In genomic region chr6:44537306-44538049, GRCh38 we compare ENCODE assay signal across 24 cellular contexts.
DNase-seq lines count a peak whose midpoint lies in the region; ATAC-seq lines count a peak whose summit lies in the region.
"Had no signal": no experiment of that assay in that cellular context is flagged by ENCODE, and none has a peak within 500 bp of the region (broad histone marks: within the 10 kb centered on the region; RNA-seq: fewer than 3 reads in every experiment).

No MANE protein-coding gene starts in this region.

- no peak overlapping the region for H3K4me3 Mint-ChIP-seq in memory B cell
- H3K4me3 Mint-ChIP-seq: immature natural killer cell, T-helper 17 cell had no signal

- H3K36me3 Mint-ChIP-seq in memory B cell = no peaks in the 10 kb centered on the region
- H3K36me3 Mint-ChIP-seq: immature natural killer cell had no signal

- H3K4me1 Mint-ChIP-seq in memory B cell = no peaks in the 10 kb centered on the region
- H3K4me1 Mint-ChIP-seq: immature natural killer cell had no signal

- H3K27me3 Mint-ChIP-seq in memory B cell = peaks cover 10% of the 10 kb centered on the region

- H3K9me3 Mint-ChIP-seq in memory B cell = peaks cover 4% of the 10 kb centered on the region
- H3K9me3 Mint-ChIP-seq: immature natural killer cell had no signal

- no peak for ATAC-seq in memory B cell (ENCODE audit: low read depth)
- ATAC-seq: activated CD4-positive, CD25-positive, alpha-beta regulatory T cell treated with anti-CD3 and anti-CD28 coated beads, Interleukin-2, amount 50 U/mL, for 24 hours; left colon; pancreas; Right ventricle myocardium inferior; SK-N-SH treated with all-trans-retinoic acid at 6 μM for 48 hours; T-helper 17 cell; upper lobe of right lung had no signal

- peak; percentile 32 for DNase-seq in activated CD8-positive, alpha-beta memory T cell treated with anti-CD3 and anti-CD28 coated beads for 24 hours
- no peak for DNase-seq in activated CD8-positive, alpha-beta memory T cell treated with anti-CD3 and anti-CD28 coated beads, Interleukin-2, amount 50 U/mL, for 4 hours
- DNase-seq in NCI-H187 (lab: John Stamatoyannopoulos, UW) = peak; percentile 24 to 36
- DNase-seq in NCI-H774 (lab: John Stamatoyannopoulos, UW) = peak; percentile 76
- DNase-seq in memory B cell (ENCODE audit: low spot score in 2 of 2) = no peak
- no peak for DNase-seq in OCI-M1 (lab: John Stamatoyannopoulos, UW)
- DNase-seq in dermis blood vessel endothelial cell = no peak
- no peak for DNase-seq in ureter (ENCODE audit: low spot score)
- DNase-seq: activated CD4-positive, alpha-beta T cell treated with anti-CD3 and anti-CD28 coated beads, Interleukin-2, amount 50 U/mL, for 48 hours; activated naive CD4-positive, alpha-beta T cell treated with anti-CD3 and anti-CD28 coated beads, Interleukin-2, amount 50 U/mL, for 16 hours; effector CD8-positive, alpha-beta T cell; HCEC 1CT; immature natural killer cell; left colon; mesenchymal stem cell; NCI-H1694; NCI-H446; pancreas; stimulated activated naive CD4-positive, alpha-beta T cell treated with Interleukin-2 at 50 U/mL for 16 hours; T-helper 17 cell; upper lobe of right lung had no signal

- peak overlapping the region; percentile 9 for H3K27ac Mint-ChIP-seq in memory B cell
- H3K27ac Mint-ChIP-seq: immature natural killer cell, T-helper 17 cell had no signal

Comparison
In these comparisons a context has a peak if more than half of its experiments do, and no peak if none do; other contexts are left out.
1. DNase-seq: peak in activated CD8-positive, alpha-beta memory T cell treated with anti-CD3 and anti-CD28 coated beads for 24 hours (single experiment), NCI-H187 (2 of 2) and NCI-H774 (single experiment); none in activated CD8-positive, alpha-beta memory T cell treated with anti-CD3 and anti-CD28 coated beads, Interleukin-2, amount 50 U/mL, for 4 hours (single experiment), memory B cell (0 of 2), OCI-M1 (single experiment), dermis blood vessel endothelial cell (single experiment) and ureter (single experiment).